Comparison of ENCODE assay signal across 11 cellular contexts in genomic region chr3:106206613-106207012, GRCh38.
DNase-seq lines count a peak whose midpoint lies in the region; ATAC-seq and TF ChIP-seq lines count a peak whose summit lies in the region.
"Had no signal": no experiment of that assay in that cellular context is flagged by ENCODE, and none has a peak within 500 bp of the region (broad histone marks: within the 10 kb centered on the region; RNA-seq: fewer than 3 reads in every experiment).

No MANE protein-coding gene starts in this region.

- ATAC-seq in GM21390 (IDR thresholded peaks at IDR 0.05; ENCODE audit: unreplicated experiment), result peak; percentile 28
- peak; percentile 69 for ATAC-seq in activated T-helper 17 cell treated with anti-CD3 and anti-CD28 coated beads, Interleukin-2, amount 50 U/mL, for 72 hours (replicated peaks)
- peak; percentile 48 to 65 for ATAC-seq in naive thymus-derived CD8-positive, alpha-beta T cell

- H3K27ac Mint-ChIP-seq in CD4-positive, alpha-beta memory T cell, result peak overlapping the region; percentile 59 to 88 (median 81)
- H3K27ac Mint-ChIP-seq in activated T-helper 17 cell treated with anti-CD3 and anti-CD28 coated beads, Interleukin-2, amount 50 U/mL, for 72 hours, result peak overlapping the region; percentile 78
- peak overlapping the region in 9 of 10 donors; percentile 65 to 96 (median 84) for H3K27ac Mint-ChIP-seq in naive thymus-derived CD8-positive, alpha-beta T cell

- no peak overlapping the region for H3K9ac ChIP-seq in colonic mucosa (ENCODE audit: low read depth in 2 of 2, low read length in 2 of 2)

- H3K4me1 Mint-ChIP-seq in CD4-positive, alpha-beta memory T cell, result peaks cover 27 to 43% (median 31%) of the 10 kb centered on the region in 4 donors
- peaks cover 42% of the 10 kb centered on the region for H3K4me1 Mint-ChIP-seq in activated T-helper 17 cell treated with anti-CD3 and anti-CD28 coated beads, Interleukin-2, amount 50 U/mL, for 72 hours
- peaks cover 10 to 38% (median 27%) of the 10 kb centered on the region in 4 donors for H3K4me1 Mint-ChIP-seq in naive thymus-derived CD8-positive, alpha-beta T cell

- H3K9me3 ChIP-seq in CD4-positive, alpha-beta memory T cell (ENCODE audit: control insufficient read depth in 1 of 2, low read length in 2 of 2), result no peaks in the 10 kb centered on the region
- H3K9me3 ChIP-seq in WERI-Rb-1 (ENCODE audit: severe bottlenecking) (peaks cover 2% of the 10 kb centered on the region), colonic mucosa (no peaks in the 10 kb centered on the region)
- H3K9me3 ChIP-seq: sigmoid colon had no signal

- H3K36me3 ChIP-seq in CD4-positive, alpha-beta memory T cell (ENCODE audit: insufficient read depth, low read length), result no peaks in the 10 kb centered on the region
- H3K36me3 ChIP-seq in WERI-Rb-1, result no peaks in the 10 kb centered on the region
- H3K36me3 ChIP-seq in colonic mucosa, result no peaks in the 10 kb centered on the region
- H3K36me3 ChIP-seq: sigmoid colon had no signal

- CTCF ChIA-PET in CD4-positive, alpha-beta memory T cell (lab: Charles Lee; ENCODE audit: partially characterized antibody), result interaction anchor here (1.0 to 1.4 kb wide), 2 partner anchors 8 to 519 kb away, joined by 3 read pairs; no protein-coding TSS in a partner anchor

- intact Hi-C loops in CD4-positive, alpha-beta memory T cell (cut with micrococcal nuclease), result loop anchor here (5.0 to 10.0 kb wide), 3 partner anchors 34 to 452 kb away; partner anchors contain the start of gene CBLB
- intact Hi-C loops in colonic mucosa (cut with DNase I), result no loop called here

- no peaks in the 10 kb centered on the region for H3K27me3 ChIP-seq in CD4-positive, alpha-beta memory T cell (ENCODE audit: insufficient read depth, low read length)
- H3K27me3 ChIP-seq in WERI-Rb-1 (ENCODE audit: insufficient read depth, low read depth, severe bottlenecking) (no peaks in the 10 kb centered on the region), colonic mucosa (no peaks in the 10 kb centered on the region)
- H3K27me3 ChIP-seq: sigmoid colon had no signal

- H3K4me3 Mint-ChIP-seq in CD4-positive, alpha-beta memory T cell, result peak overlapping the region; percentile 31 to 84 (median 80)
- H3K4me3 Mint-ChIP-seq in activated T-helper 17 cell treated with anti-CD3 and anti-CD28 coated beads, Interleukin-2, amount 50 U/mL, for 72 hours, result peak overlapping the region; percentile 63
- H3K4me3 Mint-ChIP-seq in naive thymus-derived CD8-positive, alpha-beta T cell, result peak overlapping the region; percentile 58 to 82 (median 70)

- peaks cover 0 to 2% (median 0%) of the 10 kb centered on the region in 8 donors for H3K9me3 Mint-ChIP-seq in CD4-positive, alpha-beta memory T cell
- peaks cover 7% of the 10 kb centered on the region for H3K9me3 Mint-ChIP-seq in activated T-helper 17 cell treated with anti-CD3 and anti-CD28 coated beads, Interleukin-2, amount 50 U/mL, for 72 hours
- H3K9me3 Mint-ChIP-seq in naive thymus-derived CD8-positive, alpha-beta T cell, result peaks cover 0 to 10% (median 0%) of the 10 kb centered on the region in 9 donors

- peak overlapping the region in 1 of 2 donors; percentile 2 for H3K4me3 ChIP-seq in CD4-positive, alpha-beta memory T cell (ENCODE audit: low read length in 2 of 2)
- H3K4me3 ChIP-seq in WERI-Rb-1 (ENCODE audit: low read depth, low read length) (no peak overlapping the region), colonic mucosa (no peak overlapping the region)
- H3K4me3 ChIP-seq: coronary artery, sigmoid colon had no signal

- POLR2A ChIA-PET in CD4-positive, alpha-beta memory T cell (lab: Charles Lee; ENCODE audit: partially characterized antibody), result interaction anchor here (0.9 to 1.8 kb wide), 2 partner anchors 338 to 366 kb away, joined by 3 to 6 read pairs; partner anchors contain the start of gene CBLB
- POLR2A ChIA-PET in naive thymus-derived CD8-positive, alpha-beta T cell (lab: Charles Lee), result interaction anchor here (0.7 kb wide), 2 partner anchors 165 to 374 kb away, joined by 3 to 9 read pairs; no protein-coding TSS in a partner anchor

- no peaks in the 10 kb centered on the region for H3K36me3 Mint-ChIP-seq in CD4-positive, alpha-beta memory T cell
- H3K36me3 Mint-ChIP-seq in activated T-helper 17 cell treated with anti-CD3 and anti-CD28 coated beads, Interleukin-2, amount 50 U/mL, for 72 hours (ENCODE audit: low read depth), result no peaks in the 10 kb centered on the region
- peaks cover 0 to 11% (median 10%) of the 10 kb centered on the region in 3 donors for H3K36me3 Mint-ChIP-seq in naive thymus-derived CD8-positive, alpha-beta T cell

- TF ChIP-seq CTCF in WERI-Rb-1 (IDR thresholded peaks at IDR 0.05; ENCODE audit: low read depth, low read length) (no peak), colonic mucosa (IDR thresholded peaks at IDR 0.05) (no peak)

- DNase-seq in CD4-positive, alpha-beta memory T cell, result peak in 2 of 5 donors; percentile 18 to 23
- peak in 2 of 10 donors; percentile 20 to 21 for DNase-seq in naive thymus-derived CD8-positive, alpha-beta T cell
- no peak for DNase-seq in T-helper 9 cell
- DNase-seq in NCI-H510A (lab: John Stamatoyannopoulos, UW), result no peak
- DNase-seq in WERI-Rb-1, result no peak
- DNase-seq in colonic mucosa, result no peak
- DNase-seq: COR-L47, sigmoid colon had no signal

- no peak overlapping the region for H3K27ac ChIP-seq in CD4-positive, alpha-beta memory T cell (ENCODE audit: low read depth, low read length)
- H3K27ac ChIP-seq in WERI-Rb-1, result no peak overlapping the region
- no peak overlapping the region for H3K27ac ChIP-seq in colonic mucosa
- H3K27ac ChIP-seq: coronary artery, sigmoid colon had no signal

- H3K27me3 Mint-ChIP-seq in CD4-positive, alpha-beta memory T cell, result no peaks in the 10 kb centered on the region
- H3K27me3 Mint-ChIP-seq in activated T-helper 17 cell treated with anti-CD3 and anti-CD28 coated beads, Interleukin-2, amount 50 U/mL, for 72 hours, result no peaks in the 10 kb centered on the region
- no peaks in the 10 kb centered on the region for H3K27me3 Mint-ChIP-seq in naive thymus-derived CD8-positive, alpha-beta T cell

- peaks cover 29% of the 10 kb centered on the region for H3K4me1 ChIP-seq in CD4-positive, alpha-beta memory T cell (ENCODE audit: insufficient read depth, low read length)
- H3K4me1 ChIP-seq in colonic mucosa, result no peaks in the 10 kb centered on the region
